ENCODE assay signal across 12 cellular contexts in the genomic region with DNA sequence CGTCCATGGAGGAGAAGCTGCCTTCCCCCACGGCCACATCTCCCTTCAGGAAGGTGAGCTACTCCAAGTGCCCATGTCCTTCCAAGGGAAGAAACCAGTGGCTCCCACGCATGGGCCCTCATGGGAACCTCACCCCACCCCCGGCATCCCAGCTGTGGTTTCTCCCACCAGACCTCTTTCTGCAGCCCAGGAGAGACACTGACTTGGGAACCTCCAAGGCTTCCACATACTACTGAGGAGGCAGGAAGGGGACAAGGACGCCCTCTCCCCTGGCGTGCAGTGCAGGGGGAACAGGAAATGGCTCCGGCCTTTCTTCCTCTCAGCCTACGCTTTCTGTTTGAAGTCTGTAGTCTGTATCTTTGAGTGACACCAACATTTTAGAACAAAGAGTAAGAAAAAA.
DNase-seq lines count a peak whose midpoint lies in the region; ATAC-seq lines count a peak whose summit lies in the region.
"Had no signal": no experiment of that assay in that cellular context is flagged by ENCODE, and none has a peak within 500 bp of the region (broad histone marks: within the 10 kb centered on the region; RNA-seq: fewer than 3 reads in every experiment).

No MANE protein-coding gene starts in this region.

- no peaks in the 10 kb centered on the region for H3K36me3 ChIP-seq in CD4-positive, alpha-beta memory T cell (ENCODE audit: insufficient read depth, low read length)
- H3K36me3 ChIP-seq: thoracic aorta had no signal

- H3K4me3 Mint-ChIP-seq in CD4-positive, alpha-beta memory T cell: peak overlapping the region; percentile 15 to 79 (median 55)

- H3K27ac Mint-ChIP-seq in CD4-positive, alpha-beta memory T cell: peak overlapping the region; percentile 35 to 89 (median 78)
- H3K27ac Mint-ChIP-seq in activated naive CD4-positive, alpha-beta T cell treated with anti-CD3 and anti-CD28 coated beads, Interleukin-2, amount 50 U/mL, for 72 hours: peak overlapping the region; percentile 82 to 84

- POLR2A ChIA-PET in CD4-positive, alpha-beta memory T cell (lab: Charles Lee; ENCODE audit: partially characterized antibody): interaction anchor here (1.1 to 8.0 kb wide), 4 partner anchors 8 to 15 kb away, joined by 3 to 48 read pairs (median 29); no protein-coding TSS in a partner anchor

- peak overlapping the region in 1 of 2 donors; percentile 13 for H3K4me3 ChIP-seq in CD4-positive, alpha-beta memory T cell (ENCODE audit: low read length in 2 of 2)
- H3K4me3 ChIP-seq: PC-9, thoracic aorta had no signal

- intact Hi-C loops in CD4-positive, alpha-beta memory T cell (cut with micrococcal nuclease): no loop called here

- peaks cover 22% of the 10 kb centered on the region for H3K4me1 ChIP-seq in CD4-positive, alpha-beta memory T cell (ENCODE audit: insufficient read depth, low read length)

- DNase-seq in CD4-positive, alpha-beta memory T cell: peak in 2 of 5 donors; percentile 17 to 25
- DNase-seq in activated naive CD4-positive, alpha-beta T cell treated with anti-CD3 and anti-CD28 coated beads, Interleukin-2, amount 50 U/mL, for 72 hours (ENCODE audit: low spot score in 2 of 2): no peak
- DNase-seq in effector CD4-positive, alpha-beta T cell: no peak
- DNase-seq in substantia nigra (lab: John Stamatoyannopoulos, UW): no peak
- DNase-seq in activated effector memory CD4-positive, alpha-beta T cell treated with anti-CD3 and anti-CD28 coated beads, Interleukin-2, amount 50 U/mL, for 16 hours: no peak
- DNase-seq in 8988T: no peak
- DNase-seq: PC-9; posterior cingulate gyrus; stimulated activated CD4-positive, alpha-beta T cell treated with anti-CD3 and anti-CD28 coated beads, Interleukin-4, amount 100 ng/mL, for 24 hours had no signal

- CTCF ChIA-PET in CD4-positive, alpha-beta memory T cell (lab: Charles Lee; ENCODE audit: partially characterized antibody): interaction anchor here (0.7 to 2.8 kb wide), 6 partner anchors 9 to 31 kb away, joined by 3 to 15 read pairs (median 6); no protein-coding TSS in a partner anchor

- H3K36me3 Mint-ChIP-seq in CD4-positive, alpha-beta memory T cell: no peaks in the 10 kb centered on the region
- H3K36me3 Mint-ChIP-seq in activated naive CD4-positive, alpha-beta T cell treated with anti-CD3 and anti-CD28 coated beads, Interleukin-2, amount 50 U/mL, for 72 hours: peaks cover 0 to 11% of the 10 kb centered on the region in 2 donors

- H3K4me1 Mint-ChIP-seq in CD4-positive, alpha-beta memory T cell: peaks cover 19 to 55% (median 37%) of the 10 kb centered on the region in 4 donors

- no peaks in the 10 kb centered on the region for H3K27me3 ChIP-seq in CD4-positive, alpha-beta memory T cell (ENCODE audit: insufficient read depth, low read length)

- no peaks in the 10 kb centered on the region for H3K27me3 Mint-ChIP-seq in CD4-positive, alpha-beta memory T cell

- H3K9me3 ChIP-seq in CD4-positive, alpha-beta memory T cell (ENCODE audit: control insufficient read depth in 1 of 2, low read length in 2 of 2): no peaks in the 10 kb centered on the region
- H3K9me3 ChIP-seq: thoracic aorta had no signal

- no peak overlapping the region for H3K27ac ChIP-seq in CD4-positive, alpha-beta memory T cell (ENCODE audit: low read depth, low read length)
- H3K27ac ChIP-seq in substantia nigra (ENCODE audit: low read depth, low read length, poor library complexity, severe bottlenecking): no peak overlapping the region
- H3K27ac ChIP-seq: PC-9, thoracic aorta had no signal

- peak; percentile 57 for ATAC-seq in GM19025 (IDR thresholded peaks at IDR 0.05; ENCODE audit: low read depth, unreplicated experiment)
- ATAC-seq in HG03108 (IDR thresholded peaks at IDR 0.05; ENCODE audit: unreplicated experiment): peak; percentile 52
- peak; percentile 77 to 93 for ATAC-seq in activated naive CD4-positive, alpha-beta T cell treated with anti-CD3 and anti-CD28 coated beads, Interleukin-2, amount 50 U/mL, for 72 hours

- H3K9me3 Mint-ChIP-seq in CD4-positive, alpha-beta memory T cell: peaks cover 0 to 2% (median 0%) of the 10 kb centered on the region in 8 donors
- peaks cover 6 to 8% of the 10 kb centered on the region in 2 donors for H3K9me3 Mint-ChIP-seq in activated naive CD4-positive, alpha-beta T cell treated with anti-CD3 and anti-CD28 coated beads, Interleukin-2, amount 50 U/mL, for 72 hours
